Comparison of ENCODE assay signal across 15 cellular contexts in genomic region chr17:16997514-16998429, GRCh38. TPM values are rescaled to one million over a fixed set of nuclear protein-coding genes. Genes with fewer than 3 reads are reported as not detected.
DNase-seq lines count a peak whose midpoint lies in the region; ATAC-seq and TF ChIP-seq lines count a peak whose summit lies in the region.
"Had no signal": no experiment of that assay in that cellular context is flagged by ENCODE, and none has a peak within 500 bp of the region (broad histone marks: within the 10 kb centered on the region; RNA-seq: fewer than 3 reads in every experiment).

No MANE protein-coding gene starts in this region.

- H3K4me3 Mint-ChIP-seq in activated B cell treated with CpG ODN at 0.5 μM for 24 hours: no peak overlapping the region

- no peak for TF ChIP-seq POLR2A in erythroblast (IDR thresholded peaks at IDR 0.05; ENCODE audit: low read length)

- DNase-seq in activated effector memory CD4-positive, alpha-beta T cell treated with anti-CD3 and anti-CD28 coated beads, Interleukin-2, amount 50 U/mL, for 16 hours: peak; percentile 60
- DNase-seq in activated effector memory CD4-positive, alpha-beta T cell treated with Interleukin-2 at 50 U/mL for 16 hours: no peak
- DNase-seq in activated B cell treated with CpG ODN at 0.5 μM for 24 hours (no peak), posterior vena cava (ENCODE audit: low spot score) (peak; percentile 80), erythroblast (lab: John Stamatoyannopoulos, UW) (no peak), ecto neural progenitor cell (ENCODE audit: low spot score) (no peak)
- DNase-seq: amniotic stem cell, esophagus squamous epithelium, mesenchymal stem cell, NCI-H146, stomach had no signal

- H3K9me3 Mint-ChIP-seq in activated B cell treated with CpG ODN at 0.5 μM for 24 hours: no peaks in the 10 kb centered on the region

- POLR2A ChIA-PET in activated B cell treated with CpG ODN at 0.5 μM for 24 hours (lab: Charles Lee): no interaction called here

- H3K27ac Mint-ChIP-seq in activated B cell treated with CpG ODN at 0.5 μM for 24 hours: no peak overlapping the region

- no peaks in the 10 kb centered on the region for H3K36me3 Mint-ChIP-seq in activated B cell treated with CpG ODN at 0.5 μM for 24 hours (ENCODE audit: low read depth)

- peaks cover 4% of the 10 kb centered on the region for H3K4me1 Mint-ChIP-seq in activated B cell treated with CpG ODN at 0.5 μM for 24 hours

- no peak for TF ChIP-seq CTCF in activated B cell treated with CpG ODN at 0.5 μM for 24 hours (IDR thresholded peaks at IDR 0.05)

- intact Hi-C loops in activated B cell treated with CpG ODN at 0.5 μM for 24 hours (cut with micrococcal nuclease) (no loop called here), posterior vena cava (cut with DNase I) (no loop called here)

- peak; percentile 75 for ATAC-seq in HG03354 (IDR thresholded peaks at IDR 0.05; ENCODE audit: poor library complexity, severe bottlenecking, unreplicated experiment)
- ATAC-seq in activated B cell treated with CpG ODN at 0.5 μM for 24 hours (ENCODE audit: low read depth): peak; percentile 41
- ATAC-seq in activated CD4-positive, CD25-positive, alpha-beta regulatory T cell treated with anti-CD3 and anti-CD28 coated beads, Interleukin-2, amount 50 U/mL, for 24 hours: no peak
- ATAC-seq: sciatic nerve had no signal

- CTCF ChIA-PET in activated B cell treated with CpG ODN at 0.5 μM for 24 hours (lab: Charles Lee): interaction anchor here (1.9 kb wide), 1 partner anchor 82 kb away, joined by 5 read pairs; no protein-coding TSS in a partner anchor

- no peaks in the 10 kb centered on the region for H3K27me3 Mint-ChIP-seq in activated B cell treated with CpG ODN at 0.5 μM for 24 hours

RNA-seq across cellular contexts. Expression of gene TNFRSF13B, which starts 25.9 kb away (rescaled TPM):
- total RNA-seq in activated B cell treated with CpG ODN at 0.5 μM for 24 hours (316 and 342 TPM in 2 replicates), posterior vena cava (not detected)
- total RNA-seq: esophagus squamous epithelium; sciatic nerve; T-helper 2 cell treated with Interferon-gamma antibody and Interleukin-4, amounts not matched to agents 100 ng/mL and 5 ng/mL, for 36 hours had no signal

RNA-seq across cellular contexts. Expression of gene MPRIP, which starts 44.5 kb away (rescaled TPM):
- 206 and 231 TPM in 2 replicates for total RNA-seq in activated B cell treated with CpG ODN at 0.5 μM for 24 hours
- total RNA-seq in posterior vena cava: 100 to 1,000 TPM; 359 to 405 TPM

Comparison
In these comparisons a context has a peak if more than half of its experiments do, and no peak if none do; other contexts are left out.
1. DNase-seq: peak in activated effector memory CD4-positive, alpha-beta T cell treated with anti-CD3 and anti-CD28 coated beads, Interleukin-2, amount 50 U/mL, for 16 hours (single experiment) and posterior vena cava (single experiment); none in activated effector memory CD4-positive, alpha-beta T cell treated with Interleukin-2 at 50 U/mL for 16 hours (single experiment), activated B cell treated with CpG ODN at 0.5 μM for 24 hours (single experiment), erythroblast (0 of 2) and ecto neural progenitor cell (single experiment).
2. ATAC-seq: peak in HG03354 (single experiment) and activated B cell treated with CpG ODN at 0.5 μM for 24 hours (single experiment); none in activated CD4-positive, CD25-positive, alpha-beta regulatory T cell treated with anti-CD3 and anti-CD28 coated beads, Interleukin-2, amount 50 U/mL, for 24 hours (0 of 2).
3. RNA of gene TNFRSF13B, which starts 25.9 kb away (total RNA-seq): 316 to 342 TPM in activated B cell treated with CpG ODN at 0.5 μM for 24 hours; not detected in posterior vena cava; every median in the first group is over 100 times any median in the second.